In genomic region chr10:79069325-79070090, GRCh38 we compare ENCODE assay signal across 8 cellular contexts. TPM values are rescaled to one million over a fixed set of nuclear protein-coding genes. Genes with fewer than 3 reads are reported as not detected.
DNase-seq lines count a peak whose midpoint lies in the region; ATAC-seq, FAIRE-seq and TF ChIP-seq lines count a peak whose summit lies in the region.

No MANE protein-coding gene starts in this region.

- peak; percentile 18 to 70 (median 61) for DNase-seq in NCI-H1417 (lab: John Stamatoyannopoulos, UW)
- DNase-seq in NCI-H1417 treated with DMSO at 0.1 percent for 48 hours (lab: John Stamatoyannopoulos, UW): no peak
- peak; percentile 10 for DNase-seq in RCC 7860 (ENCODE audit: low spot score)
- DNase-seq in hepatic stellate cell (ENCODE audit: low spot score): peak; percentile 75
- peak; percentile 81 for DNase-seq in sigmoid colon
- no peak for DNase-seq in NCI-H187 (lab: John Stamatoyannopoulos, UW)

- H3K4me3 ChIP-seq in sigmoid colon: peak overlapping the region; percentile 70 to 96 (median 84)

- ATAC-seq in HG02943 (IDR thresholded peaks at IDR 0.05; ENCODE audit: low read depth, unreplicated experiment): peak; percentile 13

- no peak for TF ChIP-seq EP300 in sigmoid colon (IDR thresholded peaks at IDR 0.05)

- intact Hi-C loops in sigmoid colon (cut with DNase I): loop anchor here (1.0 to 10.0 kb wide), 10 partner anchors 81 to 1022 kb away; no protein-coding TSS in a partner anchor

- no peak for TF ChIP-seq CTCF in sigmoid colon (IDR thresholded peaks at IDR 0.05)

- H3K27ac ChIP-seq in angular gyrus (ENCODE audit: low read depth, low read length) (peak overlapping the region; percentile 73), sigmoid colon (peak overlapping the region; percentile 96 to 100 (median 99))

- H3K9me3 ChIP-seq in sigmoid colon: no peaks in the 10 kb centered on the region

- H3K4me1 ChIP-seq in sigmoid colon: peaks cover 2 to 55% (median 48%) of the 10 kb centered on the region in 4 donors

- H3K36me3 ChIP-seq in sigmoid colon: no peaks in the 10 kb centered on the region

- no peak for FAIRE-seq in RCC 7860 (lab: Jason Lieb, UNC)

- no peaks in the 10 kb centered on the region for H3K27me3 ChIP-seq in sigmoid colon

- 0% methylated on average over 78 of the region's 78 CpGs for WGBS in sigmoid colon, 2 donors

- peak in 1 of 2 donors; percentile 36 for TF ChIP-seq POLR2A in sigmoid colon (IDR thresholded peaks at IDR 0.05)

RNA-seq across cellular contexts. Expression of gene ZMIZ1, which starts 0.7 kb away (rescaled TPM):
- 10 to 100 TPM; 26.5 to 49.3 (median 37.5) TPM for total RNA-seq in sigmoid colon
- 10 to 100 TPM; 17.4 to 31.5 (median 25.4) TPM for polyA plus RNA-seq in sigmoid colon

Comparison
In these comparisons a context has a peak if more than half of its experiments do, and no peak if none do; other contexts are left out.
1. DNase-seq: peak in NCI-H1417 (3 of 3), RCC 7860 (single experiment), hepatic stellate cell (single experiment) and sigmoid colon (single experiment); none in NCI-H1417 treated with DMSO at 0.1 percent for 48 hours (single experiment) and NCI-H187 (0 of 2).